Comparison of ENCODE assay signal across 1 cellular context in genomic region chr6:26577720-26578072, GRCh38.
TF ChIP-seq lines count a peak whose summit lies in the region.

No MANE protein-coding gene starts in this region.

TF ChIP-seq in HepG2, 621 proteins besides CTCF, POLR2A, EP300 and RAD21 (continued from another document):
- no peak for TF ChIP-seq ZNF326 (CRISPR knock-in tag; IDR thresholded peaks at IDR 0.05; ENCODE audit: borderline replicate concordance)
